1 cellular context compared by ENCODE assay signal in genomic region chr20:50737352-50737751, GRCh38.
TF ChIP-seq lines count a peak whose summit lies in the region.

No MANE protein-coding gene starts in this region.

TF ChIP-seq in K562, 482 proteins besides CTCF, POLR2A, EP300 and RAD21 (continued from another document):
- TF ChIP-seq GABPB1 (CRISPR knock-in tag; IDR thresholded peaks at IDR 0.05) (no peak), PTRF (tag; IDR thresholded peaks at IDR 0.05) (no peak), CEBPZ (IDR thresholded peaks at IDR 0.05; ENCODE audit: borderline replicate concordance, low read depth, low read length) (no peak), ZNF445 (CRISPR knock-in tag; IDR thresholded peaks at IDR 0.05; ENCODE audit: low read depth) (no peak), MAFF (IDR thresholded peaks at IDR 0.05; ENCODE audit: low read length) (peak; percentile 69; the same call in 1 of the 2 replicates), MLX (CRISPR knock-in tag; conservative IDR thresholded peaks at IDR 0.05) (no peak), DMBX1 (CRISPR knock-in tag; IDR thresholded peaks at IDR 0.05; ENCODE audit: borderline replicate concordance) (no peak), ZNF121 (CRISPR knock-in tag; conservative IDR thresholded peaks at IDR 0.05) (no peak)
